Comparison of ENCODE assay signal across 13 cellular contexts in genomic region chr6:125968493-125968892, GRCh38.
"Had no signal": no experiment of that assay in that cellular context is flagged by ENCODE, and none has a peak within 500 bp of the region (broad histone marks: within the 10 kb centered on the region; RNA-seq: fewer than 3 reads in every experiment).

No MANE protein-coding gene starts in this region.

- H3K27ac ChIP-seq: gastroesophageal sphincter, heart right ventricle, psoas muscle, right lobe of liver, stomach, thoracic aorta had no signal

- H3K4me3 ChIP-seq: gastroesophageal sphincter, heart right ventricle, psoas muscle, right lobe of liver, stomach, thoracic aorta had no signal

- H3K36me3 ChIP-seq: thoracic aorta had no signal

- H3K4me1 Mint-ChIP-seq: nephron progenitor cell had no signal

- DNase-seq: activated CD4-positive, alpha-beta T cell treated with anti-CD3 and anti-CD28 coated beads for 1 hour; activated CD4-positive, alpha-beta T cell treated with anti-CD3 and anti-CD28 coated beads, Interleukin-2, amount 50 U/mL, for 4 hours; activated naive CD4-positive, alpha-beta T cell treated with anti-CD3 and anti-CD28 coated beads for 36 hours; activated naive CD8-positive, alpha-beta T cell treated with anti-CD3 and anti-CD28 coated beads, Interleukin-2, amount 50 U/mL, for 24 hours; activated T-cell treated with anti-CD3 and anti-CD28 coated beads for 4 hours; heart right ventricle; nephron progenitor cell; occipital lobe; psoas muscle; right lobe of liver; stomach had no signal

- H3K9me3 Mint-ChIP-seq: activated naive CD4-positive, alpha-beta T cell treated with anti-CD3 and anti-CD28 coated beads for 36 hours; activated naive CD8-positive, alpha-beta T cell treated with anti-CD3 and anti-CD28 coated beads, Interleukin-2, amount 50 U/mL, for 24 hours; nephron progenitor cell had no signal

- H3K27ac Mint-ChIP-seq: activated naive CD4-positive, alpha-beta T cell treated with anti-CD3 and anti-CD28 coated beads for 36 hours; activated naive CD8-positive, alpha-beta T cell treated with anti-CD3 and anti-CD28 coated beads, Interleukin-2, amount 50 U/mL, for 24 hours; nephron progenitor cell had no signal

- ATAC-seq: activated naive CD8-positive, alpha-beta T cell treated with anti-CD3 and anti-CD28 coated beads, Interleukin-2, amount 50 U/mL, for 24 hours; gastroesophageal sphincter; heart right ventricle; psoas muscle; right lobe of liver had no signal

- H3K9me3 ChIP-seq: gastroesophageal sphincter, heart right ventricle, psoas muscle, right lobe of liver, stomach, thoracic aorta had no signal

- H3K4me3 Mint-ChIP-seq: activated naive CD4-positive, alpha-beta T cell treated with anti-CD3 and anti-CD28 coated beads for 36 hours; activated naive CD8-positive, alpha-beta T cell treated with anti-CD3 and anti-CD28 coated beads, Interleukin-2, amount 50 U/mL, for 24 hours; nephron progenitor cell had no signal

- H3K4me1 ChIP-seq: gastroesophageal sphincter had no signal

- H3K27me3 ChIP-seq: gastroesophageal sphincter, heart right ventricle, right lobe of liver, stomach had no signal

- H3K27me3 Mint-ChIP-seq: activated naive CD8-positive, alpha-beta T cell treated with anti-CD3 and anti-CD28 coated beads, Interleukin-2, amount 50 U/mL, for 24 hours had no signal
